In genomic region chr5:139985733-139986132, GRCh38 we compare ENCODE assay signal across 10 cellular contexts.
DNase-seq lines count a peak whose midpoint lies in the region; ATAC-seq lines count a peak whose summit lies in the region.
"Had no signal": no experiment of that assay in that cellular context is flagged by ENCODE, and none has a peak within 500 bp of the region (broad histone marks: within the 10 kb centered on the region; RNA-seq: fewer than 3 reads in every experiment).

No MANE protein-coding gene starts in this region.

- peak; percentile 86 for DNase-seq in AG20443 (ENCODE audit: low spot score)
- DNase-seq in KBM-7 = peak; percentile 36
- peak; percentile 5 for DNase-seq in amniotic stem cell (lab: John Stamatoyannopoulos, UW)
- DNase-seq in kidney glomerular epithelial cell (lab: John Stamatoyannopoulos, UW) = peak; percentile 80
- no peak for DNase-seq in pons (ENCODE audit: low spot score)
- DNase-seq in NCI-H1694 treated with DMSO at 0.1 percent for 48 hours (lab: John Stamatoyannopoulos, UW) = no peak
- DNase-seq in HuH-7 (ENCODE audit: low spot score) = no peak
- DNase-seq: activated naive CD8-positive, alpha-beta T cell treated with anti-CD3 and anti-CD28 coated beads, Interleukin-2, amount 10 ng/mL, durations not matched to agents 7 days and 5 days; T-helper 9 cell had no signal

- no peak for ATAC-seq in HG02970 (IDR thresholded peaks at IDR 0.05; ENCODE audit: low FRiP score, unreplicated experiment)

- in situ Hi-C loops in KBM-7 (cut with MboI; ENCODE audit: low pct_unique_long_range_greater_than_20kb, low sequenced_read_pairs) = no loop called here

Comparison
In these comparisons a context has a peak if more than half of its experiments do, and no peak if none do; other contexts are left out.
1. DNase-seq: peak in AG20443 (single experiment), KBM-7 (single experiment), amniotic stem cell (single experiment) and kidney glomerular epithelial cell (single experiment); none in pons (single experiment), NCI-H1694 treated with DMSO at 0.1 percent for 48 hours (single experiment) and HuH-7 (single experiment).